ENCODE assay signal across 13 cellular contexts in genomic region chr14:101250948-101251811, GRCh38.
"Had no signal": no experiment of that assay in that cellular context is flagged by ENCODE, and none has a peak within 500 bp of the region (broad histone marks: within the 10 kb centered on the region; RNA-seq: fewer than 3 reads in every experiment).

No MANE protein-coding gene starts in this region.

- H3K4me3 Mint-ChIP-seq: activated naive CD4-positive, alpha-beta T cell treated with anti-CD3 and anti-CD28 coated beads, Interleukin-2, amount 10 ng/mL, durations not matched to agents 7 days and 5 days; activated T-cell treated with anti-CD3 and anti-CD28 coated beads, Interleukin-2, amount 50 U/mL, for 24 hours; nephron progenitor cell had no signal

- H3K9me3 Mint-ChIP-seq: activated naive CD4-positive, alpha-beta T cell treated with anti-CD3 and anti-CD28 coated beads, Interleukin-2, amount 10 ng/mL, durations not matched to agents 7 days and 5 days; activated T-cell treated with anti-CD3 and anti-CD28 coated beads, Interleukin-2, amount 50 U/mL, for 24 hours; nephron progenitor cell had no signal

- H3K27ac Mint-ChIP-seq: activated naive CD4-positive, alpha-beta T cell treated with anti-CD3 and anti-CD28 coated beads, Interleukin-2, amount 10 ng/mL, durations not matched to agents 7 days and 5 days; activated T-cell treated with anti-CD3 and anti-CD28 coated beads, Interleukin-2, amount 50 U/mL, for 24 hours; nephron progenitor cell had no signal

- H3K27ac ChIP-seq: adrenal gland, colonic mucosa, foreskin keratinocyte, sigmoid colon, thoracic aorta had no signal

- H3K27me3 ChIP-seq: adrenal gland, colonic mucosa, foreskin keratinocyte, sigmoid colon had no signal

- ATAC-seq: foreskin keratinocyte had no signal

- H3K4me1 Mint-ChIP-seq: nephron progenitor cell had no signal

- H3K36me3 Mint-ChIP-seq: activated naive CD4-positive, alpha-beta T cell treated with anti-CD3 and anti-CD28 coated beads, Interleukin-2, amount 10 ng/mL, durations not matched to agents 7 days and 5 days had no signal

- H3K9me3 ChIP-seq: adrenal gland, colonic mucosa, sigmoid colon, thoracic aorta had no signal

- H3K36me3 ChIP-seq: adrenal gland, colonic mucosa, sigmoid colon, thoracic aorta had no signal

- H3K4me1 ChIP-seq: adrenal gland, colonic mucosa, foreskin keratinocyte, sigmoid colon had no signal

- H3K4me3 ChIP-seq: adrenal gland, colonic mucosa, sigmoid colon, thoracic aorta had no signal

- DNase-seq: activated CD4-positive, alpha-beta T cell treated with anti-CD3 and anti-CD28 coated beads, Interleukin-2, amount 50 U/mL, for 1 hour; activated naive CD4-positive, alpha-beta T cell treated with anti-CD3 and anti-CD28 coated beads, Interleukin-2, amount 10 ng/mL, durations not matched to agents 7 days and 5 days; activated T-cell treated with anti-CD3 and anti-CD28 coated beads, Interleukin-2, amount 50 U/mL, for 24 hours; adrenal gland; central memory CD4-positive, alpha-beta T cell; colonic mucosa; foreskin keratinocyte; glutamatergic neuron; nephron progenitor cell; sigmoid colon; stimulated activated CD4-positive, alpha-beta T cell treated with anti-CD3 and anti-CD28 coated beads, Interleukin-1b, Interleukin-23, amount 100 ng/mL, for 48 hours; SW 1271 had no signal
